1 cellular context compared by ENCODE assay signal in genomic region chr5:143318270-143318669, GRCh38.
TF ChIP-seq lines count a peak whose summit lies in the region.

No MANE protein-coding gene starts in this region.

TF ChIP-seq in K562, 482 proteins besides CTCF, POLR2A, EP300 and RAD21 (continued from another document):
- TF ChIP-seq, protein P1, sequence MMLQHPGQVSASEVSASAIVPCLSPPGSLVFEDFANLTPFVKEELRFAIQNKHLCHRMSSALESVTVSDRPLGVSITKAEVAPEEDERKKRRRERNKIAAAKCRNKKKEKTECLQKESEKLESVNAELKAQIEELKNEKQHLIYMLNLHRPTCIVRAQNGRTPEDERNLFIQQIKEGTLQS (IDR thresholded peaks at IDR 0.05): 0 out of 2 replicates have a peak, but pooled peaks have one; percentile 10
- TF ChIP-seq, protein P1 (CRISPR knock-in tag; conservative IDR thresholded peaks at IDR 0.05): no peak
